Comparison of ENCODE assay signal across 9 cellular contexts in genomic region chr17:42761638-42762037, GRCh38. TPM values are rescaled to one million over a fixed set of nuclear protein-coding genes. Genes with fewer than 3 reads are reported as not detected.
DNase-seq lines count a peak whose midpoint lies in the region; ATAC-seq and TF ChIP-seq lines count a peak whose summit lies in the region.
"Had no signal": no experiment of that assay in that cellular context is flagged by ENCODE, and none has a peak within 500 bp of the region (broad histone marks: within the 10 kb centered on the region; RNA-seq: fewer than 3 reads in every experiment).

No MANE protein-coding gene starts in this region.

- H3K9me3 Mint-ChIP-seq in T-helper 2 cell treated with Interferon-gamma antibody and Interleukin-4, amounts not matched to agents 5 μg/mL and 100 μg/mL, for 36 hours, result no peaks in the 10 kb centered on the region

- no peak overlapping the region for H3K27ac ChIP-seq in colonic mucosa
- H3K27ac ChIP-seq in tibial artery, result peak overlapping the region; percentile 17 to 45

- H3K4me1 Mint-ChIP-seq in T-helper 2 cell treated with Interferon-gamma antibody and Interleukin-4, amounts not matched to agents 5 μg/mL and 100 μg/mL, for 36 hours (ENCODE audit: low read depth), result no peaks in the 10 kb centered on the region

- no peaks in the 10 kb centered on the region for H3K36me3 Mint-ChIP-seq in T-helper 2 cell treated with Interferon-gamma antibody and Interleukin-4, amounts not matched to agents 5 μg/mL and 100 μg/mL, for 36 hours (ENCODE audit: low read depth)

- intact Hi-C loops in colonic mucosa (cut with DNase I) (loop anchor here (5.0 kb wide), 1 partner anchor 39 kb away; no protein-coding TSS in a partner anchor), tibial artery (cut with DNase I; ENCODE audit: low total_unique reads) (loop anchor here (5.0 to 10.0 kb wide), 2 partner anchors 44 to 177 kb away; no protein-coding TSS in a partner anchor)

- TF ChIP-seq CTCF in colonic mucosa (IDR thresholded peaks at IDR 0.05), result no peak
- TF ChIP-seq CTCF in tibial artery (IDR thresholded peaks at IDR 0.05), result no peak

- peak overlapping the region; percentile 24 for H3K4me3 Mint-ChIP-seq in T-helper 2 cell treated with Interferon-gamma antibody and Interleukin-4, amounts not matched to agents 5 μg/mL and 100 μg/mL, for 36 hours

- no peaks in the 10 kb centered on the region for H3K9me3 ChIP-seq in colonic mucosa
- no peaks in the 10 kb centered on the region for H3K9me3 ChIP-seq in mucosa of stomach (ENCODE audit: control insufficient read depth, low read length)
- H3K9me3 ChIP-seq in tibial artery, result no peaks in the 10 kb centered on the region

- H3K27me3 Mint-ChIP-seq in T-helper 2 cell treated with Interferon-gamma antibody and Interleukin-4, amounts not matched to agents 5 μg/mL and 100 μg/mL, for 36 hours (ENCODE audit: low read depth), result peaks cover 57% of the 10 kb centered on the region

- no peak for DNase-seq in T-helper 2 cell treated with Interferon-gamma antibody and Interleukin-4, amounts not matched to agents 5 μg/mL and 100 μg/mL, for 36 hours (ENCODE audit: low spot score)
- DNase-seq in T-helper 2 cell, result no peak
- no peak for DNase-seq in colonic mucosa
- no peak for DNase-seq in tibial artery
- no peak for DNase-seq in T-helper 1 cell
- DNase-seq in inferior parietal cortex (ENCODE audit: extremely low spot score), result no peak
- DNase-seq: NCI-H187 had no signal

- ATAC-seq in HG03460 (IDR thresholded peaks at IDR 0.05; ENCODE audit: unreplicated experiment), result no peak

- H3K27me3 ChIP-seq in colonic mucosa (peaks cover 18% of the 10 kb centered on the region), mucosa of stomach (ENCODE audit: control insufficient read depth, insufficient read depth, low read length) (peaks cover 29% of the 10 kb centered on the region), tibial artery (peaks cover 0 to 42% of the 10 kb centered on the region in 2 donors)

- H3K4me1 ChIP-seq in colonic mucosa (no peaks in the 10 kb centered on the region), mucosa of stomach (ENCODE audit: control insufficient read depth, insufficient read depth, low read length) (peaks cover 21% of the 10 kb centered on the region), tibial artery (peaks cover 4 to 18% (median 14%) of the 10 kb centered on the region in 4 donors)

- no peak overlapping the region for H3K27ac Mint-ChIP-seq in T-helper 2 cell treated with Interferon-gamma antibody and Interleukin-4, amounts not matched to agents 5 μg/mL and 100 μg/mL, for 36 hours

- peak overlapping the region; percentile 46 to 66 for H3K9ac ChIP-seq in colonic mucosa (ENCODE audit: low read depth in 2 of 2, low read length in 2 of 2)
- H3K9ac ChIP-seq in mucosa of stomach (ENCODE audit: low read length), result peak overlapping the region; percentile 22

- no peaks in the 10 kb centered on the region for H3K36me3 ChIP-seq in colonic mucosa
- no peaks in the 10 kb centered on the region for H3K36me3 ChIP-seq in mucosa of stomach (ENCODE audit: control insufficient read depth, insufficient read depth, low read length)
- no peaks in the 10 kb centered on the region for H3K36me3 ChIP-seq in tibial artery

- H3K4me3 ChIP-seq in colonic mucosa, result peak overlapping the region; percentile 43
- H3K4me3 ChIP-seq in mucosa of stomach (ENCODE audit: low read length), result no peak overlapping the region
- peak overlapping the region; percentile 47 to 58 for H3K4me3 ChIP-seq in tibial artery

RNA-seq across cellular contexts. Expression of gene RAMP2, which starts 0.6 kb away (rescaled TPM):
- 1 to 10 TPM; 3.5 to 8.4 TPM for total RNA-seq in colonic mucosa

RNA-seq across cellular contexts. Expression of gene VPS25, which starts 11.6 kb away (rescaled TPM):
- 100 to 1,000 TPM in 1 of 2 donors, 10 to 100 TPM in 1; 86.9 to 105 TPM for total RNA-seq in colonic mucosa

RNA-seq across cellular contexts. Expression of gene EZH1, which starts 16.8 kb away (rescaled TPM):
- total RNA-seq in colonic mucosa, result 10 to 100 TPM; 15.9 to 20.3 TPM

RNA-seq across cellular contexts. Expression of gene WNK4, which starts 18.8 kb away (rescaled TPM):
- 10 to 100 TPM; 32.6 to 54.6 TPM for total RNA-seq in colonic mucosa

RNA-seq across cellular contexts. Expression of gene COA3, which starts 36.9 kb away (rescaled TPM):
- total RNA-seq in colonic mucosa, result 100 to 1,000 TPM; 167 to 219 TPM
